ENCODE assay signal across 20 cellular contexts in the genomic region with DNA sequence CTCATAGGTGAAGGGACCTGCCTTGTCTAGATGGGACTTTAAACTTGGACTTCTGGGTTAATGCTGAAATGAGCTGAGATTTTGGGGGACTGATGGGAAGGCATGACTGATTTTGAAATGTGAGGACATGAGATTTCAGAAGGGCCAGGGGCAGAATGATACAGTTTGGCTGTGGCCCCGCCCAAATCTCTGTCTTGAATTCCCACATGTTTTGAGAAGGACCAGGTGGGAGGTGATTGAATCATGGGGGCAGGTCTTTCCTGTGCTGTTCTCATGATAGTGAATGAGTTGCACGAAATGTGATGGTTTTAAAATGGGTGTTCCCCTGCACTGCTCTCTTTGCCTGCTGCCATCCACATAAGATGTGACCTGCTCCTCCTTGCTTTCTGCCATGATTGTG. TPM values are rescaled to one million over a fixed set of nuclear protein-coding genes. Genes with fewer than 3 reads are reported as not detected.
"Had no signal": no experiment of that assay in that cellular context is flagged by ENCODE, and none has a peak within 500 bp of the region (broad histone marks: within the 10 kb centered on the region; RNA-seq: fewer than 3 reads in every experiment).

No MANE protein-coding gene starts in this region.

- H3K4me3 ChIP-seq: gastrocnemius medialis, heart right ventricle, psoas muscle, right lobe of liver, spleen, tibial nerve had no signal

- FAIRE-seq: islet of Langerhans had no signal

- H3K27me3 Mint-ChIP-seq: brain; stimulated activated naive B cell treated with anti-CD40 and anti-IgM and Interleukin-4, amounts not matched to agents 10 μg/mL and 1 μg/mL and 100 μg/mL, for 72 hours had no signal

- H3K36me3 ChIP-seq: gastrocnemius medialis, heart right ventricle, right lobe of liver, spleen, tibial nerve had no signal

- H3K4me1 Mint-ChIP-seq: activated naive CD4-positive, alpha-beta T cell treated with anti-CD3 and anti-CD28 coated beads, Interleukin-2, amount 50 U/mL, for 24 hours; brain; endodermal cell; nephron progenitor cell had no signal

- ATAC-seq: gastrocnemius medialis, heart right ventricle, left lobe of liver, psoas muscle, right lobe of liver had no signal

- H3K27me3 ChIP-seq: gastrocnemius medialis, heart right ventricle, right lobe of liver, spleen, tibial nerve had no signal

- H3K27ac Mint-ChIP-seq: activated naive CD4-positive, alpha-beta T cell treated with anti-CD3 and anti-CD28 coated beads, Interleukin-2, amount 50 U/mL, for 24 hours; brain; endodermal cell; nephron progenitor cell; T-helper 1 cell treated with Interleukin-12 subunit alpha and Interleukin-12 subunit beta and Interleukin-4 antibody, amounts not matched to agents 30 μg/mL and 1 μg/mL, for 36 hours had no signal

- H3K4me3 Mint-ChIP-seq: activated naive CD4-positive, alpha-beta T cell treated with anti-CD3 and anti-CD28 coated beads, Interleukin-2, amount 50 U/mL, for 24 hours; brain; endodermal cell; nephron progenitor cell; stimulated activated naive B cell treated with anti-CD40 and anti-IgM and Interleukin-4, amounts not matched to agents 10 μg/mL and 1 μg/mL and 100 μg/mL, for 72 hours; T-helper 1 cell treated with Interleukin-12 subunit alpha and Interleukin-12 subunit beta and Interleukin-4 antibody, amounts not matched to agents 30 μg/mL and 1 μg/mL, for 36 hours had no signal

- DNase-seq: activated T-cell treated with anti-CD3 and anti-CD28 coated beads, Interleukin-2, amount 50 U/mL, for 1 hour; amniotic stem cell; endodermal cell; gastrocnemius medialis; heart right ventricle; mesenchymal stem cell; nephron progenitor cell; psoas muscle; right lobe of liver; spleen; stimulated activated CD4-positive, alpha-beta T cell treated with anti-CD3 and anti-CD28 coated beads, Interleukin-1b, Interleukin-23, amount 100 ng/mL, for 48 hours; stimulated activated naive B cell treated with anti-CD40 and anti-IgM and Interleukin-4, amounts not matched to agents 10 μg/mL and 1 μg/mL and 100 μg/mL, for 72 hours had no signal

- H3K36me3 Mint-ChIP-seq: brain had no signal

RNA-seq across cellular contexts. Expression of a gene that starts 42.8 kb away (rescaled TPM):
- total RNA-seq: dermis microvascular lymphatic vessel endothelial cell, gastrocnemius medialis, omental fat pad, psoas muscle, tibial nerve had no signal
